ENCODE assay signal across 23 cellular contexts in the genomic region with DNA sequence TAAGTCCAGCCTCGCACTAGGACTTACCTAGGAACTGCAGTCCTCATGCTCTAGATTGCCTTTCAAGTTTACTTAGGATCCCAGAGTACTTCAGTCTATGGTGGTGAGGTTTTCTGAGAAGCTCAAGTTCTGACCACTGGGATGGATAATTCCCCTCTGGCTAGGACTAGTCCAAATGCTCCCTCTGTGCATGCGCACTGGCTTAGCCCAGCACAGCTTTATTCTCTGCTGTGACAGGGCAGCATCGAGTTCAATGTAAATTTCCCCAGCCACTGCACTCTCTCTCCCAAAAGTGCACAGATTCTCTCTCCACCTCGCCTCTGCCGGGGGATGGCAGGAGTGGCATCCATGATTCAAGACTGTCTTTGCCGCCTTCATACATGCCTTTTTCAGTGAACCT.
A peak's percentile ranks its signal among the peaks of the same experiment; 100 is the strongest.
DNase-seq lines count a peak whose midpoint lies in the region; ATAC-seq, FAIRE-seq and TF ChIP-seq lines count a peak whose summit lies in the region.
"Had no signal": no experiment of that assay in that cellular context is flagged by ENCODE, and none has a peak within 500 bp of the region (broad histone marks: within the 10 kb centered on the region; RNA-seq: fewer than 3 reads in every experiment).

No MANE protein-coding gene starts in this region.

- H3K18ac ChIP-seq in H9 (ENCODE audit: insufficient read length, low read depth, low read length) (no peak overlapping the region), mesendoderm (ENCODE audit: low read length) (no peak overlapping the region)

- no peaks in the 10 kb centered on the region for H3K79me1 ChIP-seq in H9 (ENCODE audit: insufficient read depth, low read depth, low read length, poor library complexity, severe bottlenecking)
- H3K79me1 ChIP-seq in mesendoderm (ENCODE audit: low read length): no peaks in the 10 kb centered on the region

- WGBS in H9 (ENCODE audit: extremely low coverage, insufficient read length, low lambda C conversion rate): no CpG with 5 or more reads among the region's 6 CpGs
- 2% methylated on average over 6 of the region's 6 CpGs for WGBS in K562 (ENCODE audit: insufficient coverage, low coverage, missing lambda C conversion rate)
- no CpG with 5 or more reads among the region's 6 CpGs for WGBS in mesendoderm (ENCODE audit: extremely low coverage, insufficient coverage, low lambda C conversion rate)

- H3K56ac ChIP-seq in H9 (ENCODE audit: insufficient read length, low read depth, low read length): no peak overlapping the region
- peak overlapping the region; percentile 32 for H3K56ac ChIP-seq in mesendoderm (ENCODE audit: low read length)

- no peak overlapping the region for H3K4me3 Mint-ChIP-seq in H9
- H3K4me3 Mint-ChIP-seq: CD14-positive monocyte; CD4-positive, alpha-beta memory T cell; CD4-positive, CD25-positive, alpha-beta regulatory T cell; CD8-positive, alpha-beta memory T cell had no signal

- no peak overlapping the region for H2BK5ac ChIP-seq in H9 (ENCODE audit: insufficient read length, low read length)
- no peak overlapping the region for H2BK5ac ChIP-seq in mesendoderm (ENCODE audit: low read length)

- no peak for TF ChIP-seq RAD21 in K562 (CRISPR knock-in tag; conservative IDR thresholded peaks at IDR 0.05 in 1 of 2, IDR thresholded peaks at IDR 0.05 in 1 of 2)

- H3K14ac ChIP-seq in H9 (ENCODE audit: insufficient read depth, low read length): no peak overlapping the region

- H3K9me3 ChIP-seq in H9 (ENCODE audit: control insufficient read depth, low read depth, low read length) (no peaks in the 10 kb centered on the region), K562 (replicated peaks; ENCODE audit: control insufficient read depth, insufficient read depth, low read depth, low read length) (no peaks in the 10 kb centered on the region)
- H3K9me3 ChIP-seq: BE2C, BLaER1 had no signal

- peaks cover 3% of the 10 kb centered on the region for H3K9me1 ChIP-seq in K562 (ENCODE audit: control insufficient read depth, insufficient read depth, low read length)

- no peaks in the 10 kb centered on the region for H3K23me2 ChIP-seq in H9 (ENCODE audit: insufficient read length, low read depth, low read length, poor library complexity, severe bottlenecking)

- H3K36me3 ChIP-seq in K562 (ENCODE audit: control insufficient read depth, insufficient read depth, low read length) (no peaks in the 10 kb centered on the region), mesendoderm (ENCODE audit: control insufficient read depth, insufficient read depth, low read length) (no peaks in the 10 kb centered on the region)
- H3K36me3 ChIP-seq: BE2C, BLaER1 had no signal

- H4K20me1 ChIP-seq in H9 (ENCODE audit: control insufficient read depth, insufficient read depth, insufficient read length): no peaks in the 10 kb centered on the region
- no peaks in the 10 kb centered on the region for H4K20me1 ChIP-seq in K562 (replicated peaks; ENCODE audit: control insufficient read depth, insufficient read depth, low read length)
- H4K20me1 ChIP-seq: BLaER1 had no signal

- no peak overlapping the region for H3K27ac ChIP-seq in H9 (ENCODE audit: insufficient read length, low read depth, low read length)
- no peak overlapping the region for H3K27ac ChIP-seq in K562 (ENCODE audit: extremely low read depth, low read depth, low read length)
- H3K27ac ChIP-seq in mesendoderm (ENCODE audit: low read depth, low read length): no peak overlapping the region
- H3K27ac ChIP-seq: BLaER1 had no signal

- H3K27me3 ChIP-seq in H9 (ENCODE audit: insufficient read depth, low read length) (no peaks in the 10 kb centered on the region), K562 (ENCODE audit: control insufficient read depth in 2 of 2, insufficient read depth in 2 of 2, low read length in 2 of 2) (no peaks in the 10 kb centered on the region), mesendoderm (ENCODE audit: insufficient read depth, low read length, poor library complexity) (no peaks in the 10 kb centered on the region)
- H3K27me3 ChIP-seq: BE2C, BLaER1 had no signal

- H2AFZ ChIP-seq in H9 (ENCODE audit: low read length) (no peak overlapping the region), K562 (ENCODE audit: low read depth, low read length) (no peak overlapping the region)

- H3K4me3 ChIP-seq in K562 (no peak overlapping the region), mesendoderm (ENCODE audit: low read length) (no peak overlapping the region)
- H3K4me3 ChIP-seq: BLaER1 had no signal

- no peak overlapping the region for H2BK15ac ChIP-seq in H9 (ENCODE audit: low read depth, low read length)
- no peak overlapping the region for H2BK15ac ChIP-seq in mesendoderm (replicated peaks; ENCODE audit: low read depth)

- H3K4me2 ChIP-seq in H9 (ENCODE audit: insufficient read depth, insufficient read length, low read length) (no peak overlapping the region), K562 (ENCODE audit: insufficient read depth, low read length) (no peak overlapping the region), mesendoderm (ENCODE audit: low read length) (no peak overlapping the region)
- H3K4me2 ChIP-seq: BLaER1 had no signal

- H3K23ac ChIP-seq in H9 (ENCODE audit: insufficient read length, low read depth, low read length) (no peak overlapping the region), mesendoderm (ENCODE audit: low read length) (no peak overlapping the region)

- ATAC-seq in K562: no peak

- no peaks in the 10 kb centered on the region for H3K79me2 ChIP-seq in H9 (ENCODE audit: insufficient read depth, low read length)
- no peaks in the 10 kb centered on the region for H3K79me2 ChIP-seq in K562 (ENCODE audit: control insufficient read depth, insufficient read depth, low read length)
- no peaks in the 10 kb centered on the region for H3K79me2 ChIP-seq in mesendoderm (ENCODE audit: control insufficient read depth, insufficient read depth, low read length)

- no TSS peak for BruUV-seq in K562 (replicated peaks; lab: Mats Ljungman, UMichigan)

- peaks cover 0 to 22% (median 8%) of the 10 kb centered on the region in 3 experiments; a peak in 6 of 7 replicates for H3K36me3 Mint-ChIP-seq in H9 (ENCODE audit: insufficient read depth in 1 of 3, low read depth in 3 of 3)
- H3K36me3 Mint-ChIP-seq: CD14-positive monocyte; CD4-positive, alpha-beta memory T cell; CD4-positive, CD25-positive, alpha-beta regulatory T cell; CD8-positive, alpha-beta memory T cell had no signal

- H3K9ac ChIP-seq in H9 (ENCODE audit: extremely low read depth, insufficient read length, low read length) (no peak overlapping the region), K562 (ENCODE audit: insufficient read depth in 1 of 2, low read depth in 2 of 2, low read length in 2 of 2) (no peak overlapping the region), mesendoderm (ENCODE audit: low read length) (no peak overlapping the region)
- H3K9ac ChIP-seq: BLaER1 had no signal

- FAIRE-seq in K562 (lab: Jason Lieb, UNC): no peak
- FAIRE-seq: A204.1, G401.6, GM12891, GM19239 had no signal

- TF ChIP-seq CTCF in H9 (conservative IDR thresholded peaks at IDR 0.05) (no peak), K562 (IDR thresholded peaks at IDR 0.05 in 2 of 3, conservative IDR thresholded peaks at IDR 0.05 in 1 of 3; ENCODE audit: insufficient read depth in 2 of 3, low read depth in 1 of 3, low read length in 3 of 3) (no peak)

- no peaks in the 10 kb centered on the region for H3K4me1 ChIP-seq in H9 (ENCODE audit: insufficient read depth, low read length)
- H3K4me1 ChIP-seq in K562 (replicated peaks in 1 of 2; ENCODE audit: control insufficient read depth in 2 of 2, insufficient read depth in 2 of 2, low read length in 2 of 2): no peaks in the 10 kb centered on the region
- H3K4me1 ChIP-seq in mesendoderm (ENCODE audit: control insufficient read depth, low read depth, low read length): no peaks in the 10 kb centered on the region
- H3K4me1 ChIP-seq: BE2C, BLaER1 had no signal

- no peak for TF ChIP-seq POLR2A in K562 (conservative IDR thresholded peaks at IDR 0.05)

- H2AK5ac ChIP-seq in H9 (ENCODE audit: insufficient read length, low read length) (no peak overlapping the region), mesendoderm (ENCODE audit: low read length) (no peak overlapping the region)

- CTCF ChIA-PET in K562 (lab: Yijun Ruan, JAX; ENCODE audit: low intra/inter-chr PET ratio): no interaction called here

- H2BK120ac ChIP-seq in H9 (ENCODE audit: low read depth, low read length, poor library complexity, severe bottlenecking) (no peak overlapping the region), mesendoderm (ENCODE audit: low read depth, low read length) (no peak overlapping the region)

- no peak overlapping the region for H2BK20ac ChIP-seq in H9 (ENCODE audit: low read depth, low read length, poor library complexity, severe bottlenecking)

- no peak for TF ChIP-seq EP300 in K562 (IDR thresholded peaks at IDR 0.05; ENCODE audit: low read length)

- no peak overlapping the region for H2BK12ac ChIP-seq in H9 (ENCODE audit: insufficient read length, low read depth, low read length)

- peaks cover 17 to 22% of the 10 kb centered on the region in 2 experiments for H3K9me3 Mint-ChIP-seq in H9

- H4K8ac ChIP-seq in H9 (replicated peaks; ENCODE audit: insufficient read length, low read depth, low read length) (no peak overlapping the region), mesendoderm (ENCODE audit: low read depth, low read length) (no peak overlapping the region)

- peak overlapping the region; percentile 53 for H4K5ac ChIP-seq in H9 (ENCODE audit: insufficient read length, low read depth, low read length)
- H4K5ac ChIP-seq in mesendoderm (ENCODE audit: low read length): no peak overlapping the region

- H3K27me3 Mint-ChIP-seq in H9 (ENCODE audit: low read depth): no peaks in the 10 kb centered on the region
- H3K27me3 Mint-ChIP-seq: CD4-positive, alpha-beta memory T cell; CD4-positive, CD25-positive, alpha-beta regulatory T cell; CD8-positive, alpha-beta memory T cell had no signal

- in situ Hi-C loops in K562 (cut with MboI): no loop called here

- no peaks in the 10 kb centered on the region; a peak in 2 of 4 replicates for H3K4me1 Mint-ChIP-seq in H9
- H3K4me1 Mint-ChIP-seq: CD14-positive monocyte; CD4-positive, alpha-beta memory T cell; CD4-positive, CD25-positive, alpha-beta regulatory T cell; CD8-positive, alpha-beta memory T cell had no signal

- no peak overlapping the region for H3K27ac Mint-ChIP-seq in H9
- H3K27ac Mint-ChIP-seq: CD4-positive, alpha-beta memory T cell; CD4-positive, CD25-positive, alpha-beta regulatory T cell; CD8-positive, alpha-beta memory T cell had no signal

- H4K91ac ChIP-seq in H9 (ENCODE audit: insufficient read length, low read depth, low read length): no peak overlapping the region

- POLR2A ChIA-PET in K562 (lab: Yijun Ruan, JAX): no interaction called here

- no peak for DNase-seq in H9
- no peak for DNase-seq in K562 (ENCODE audit: extremely low read depth in 1 of 4, low spot score in 3 of 4)
- DNase-seq in mesendoderm: no peak
- DNase-seq in DMS53 (lab: John Stamatoyannopoulos, UW): no peak
- DNase-seq in NOMO-1 treated with DMSO at 0.1 percent for 48 hours (lab: John Stamatoyannopoulos, UW; ENCODE audit: unreplicated experiment): no peak
- DNase-seq: 8988T; ACHN; BE2C; C1 segment of cervical spinal cord; CD4-positive, alpha-beta memory T cell; CD4-positive, CD25-positive, alpha-beta regulatory T cell; CD8-positive, alpha-beta memory T cell; COR-L47; DMS 273 treated with DMSO at 0.1 percent for 48 hours; DMS153; DMS79 treated with DMSO at 0.1 percent for 48 hours; GF-D8 had no signal

- intact Hi-C loops in K562 (cut with micrococcal nuclease): no loop called here

- no peak overlapping the region for H3K4ac ChIP-seq in H9 (ENCODE audit: low read depth, low read length)
- no peak overlapping the region for H3K4ac ChIP-seq in mesendoderm (ENCODE audit: low read depth, low read length)

- H3T11ph ChIP-seq in H9 (ENCODE audit: low read length): no peak overlapping the region
